In the genomic region with DNA sequence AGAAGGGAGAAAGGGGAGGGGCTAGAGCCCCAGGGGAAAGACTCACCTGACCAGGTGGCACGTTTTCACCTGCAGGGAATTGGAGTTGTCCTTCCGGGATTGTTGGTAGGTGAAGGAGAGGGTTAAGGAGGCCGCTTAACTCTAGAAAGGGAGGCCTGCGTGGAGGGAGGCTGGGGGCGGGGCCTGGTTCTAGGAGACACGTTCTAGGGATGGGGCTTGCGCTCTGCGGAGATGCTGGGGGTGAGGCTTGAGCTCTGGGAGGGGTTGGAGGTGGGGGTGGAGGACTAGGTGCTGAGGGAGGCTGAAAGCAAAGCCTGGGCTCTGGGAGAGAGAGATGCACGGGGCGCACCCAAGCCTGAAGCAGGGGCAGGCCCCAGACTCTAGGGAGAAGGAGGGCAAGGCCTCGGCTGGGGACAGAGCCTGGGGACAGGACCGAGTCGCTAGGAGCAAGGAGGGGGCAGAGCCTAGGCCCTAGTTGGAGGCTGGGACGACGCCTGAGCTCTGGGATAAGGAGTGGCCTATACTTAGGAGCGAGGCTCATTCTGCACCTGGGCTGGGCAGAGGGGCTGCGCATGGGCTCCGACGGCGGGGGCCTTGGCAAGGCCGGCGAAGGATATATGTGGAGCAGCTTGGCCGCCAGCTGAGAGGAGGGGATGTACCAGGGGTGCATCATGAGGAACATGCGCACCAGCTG, we compare ENCODE assay signal across 9 cellular contexts. TPM values are rescaled to one million over a fixed set of nuclear protein-coding genes. Genes with fewer than 3 reads are reported as not detected.
A peak's percentile ranks its signal among the peaks of the same experiment; 100 is the strongest.
DNase-seq lines count a peak whose midpoint lies in the region; ATAC-seq and TF ChIP-seq lines count a peak whose summit lies in the region.
"Had no signal": no experiment of that assay in that cellular context is flagged by ENCODE, and none has a peak within 500 bp of the region (broad histone marks: within the 10 kb centered on the region; RNA-seq: fewer than 3 reads in every experiment).

No MANE protein-coding gene starts in this region.

- H3K4me3 Mint-ChIP-seq in activated CD4-positive, alpha-beta T cell treated with anti-CD3 and anti-CD28 coated beads, Interleukin-2, amount 10 ng/mL, durations not matched to agents 24 days and 14 days: peak overlapping the region; percentile 72
- H3K4me3 Mint-ChIP-seq in activated CD8-positive, alpha-beta T cell treated with anti-CD3 and anti-CD28 coated beads for 36 hours: peak overlapping the region; percentile 62

- ATAC-seq in activated CD8-positive, alpha-beta T cell treated with anti-CD3 and anti-CD28 coated beads for 36 hours: no peak
- ATAC-seq in GM19397 (IDR thresholded peaks at IDR 0.05; ENCODE audit: unreplicated experiment) (no peak), HG03354 (IDR thresholded peaks at IDR 0.05; ENCODE audit: poor library complexity, severe bottlenecking, unreplicated experiment) (no peak), GM21515 (IDR thresholded peaks at IDR 0.05; ENCODE audit: unreplicated experiment) (no peak)

- H3K4me3 ChIP-seq in iPS-11a (ENCODE audit: low read depth, low read length): peak overlapping the region; percentile 51
- H3K4me3 ChIP-seq in stomach: peak overlapping the region; percentile 56 to 66 (median 59)

- no peaks in the 10 kb centered on the region for H3K27me3 Mint-ChIP-seq in activated CD4-positive, alpha-beta T cell treated with anti-CD3 and anti-CD28 coated beads, Interleukin-2, amount 10 ng/mL, durations not matched to agents 24 days and 14 days
- no peaks in the 10 kb centered on the region for H3K27me3 Mint-ChIP-seq in activated CD8-positive, alpha-beta T cell treated with anti-CD3 and anti-CD28 coated beads for 36 hours

- H3K36me3 ChIP-seq in stomach: peaks cover 0 to 31% (median 19%) of the 10 kb centered on the region in 4 donors

- CTCF ChIA-PET in activated CD8-positive, alpha-beta T cell treated with anti-CD3 and anti-CD28 coated beads for 36 hours (lab: Charles Lee): interaction anchor here (0.8 to 6.8 kb wide), 15 partner anchors 8 to 292 kb away, joined by 3 to 54 read pairs (median 5); no protein-coding TSS in a partner anchor

- peaks cover 23% of the 10 kb centered on the region for H3K36me3 Mint-ChIP-seq in activated CD4-positive, alpha-beta T cell treated with anti-CD3 and anti-CD28 coated beads, Interleukin-2, amount 10 ng/mL, durations not matched to agents 24 days and 14 days (ENCODE audit: low read depth)
- H3K36me3 Mint-ChIP-seq in activated CD8-positive, alpha-beta T cell treated with anti-CD3 and anti-CD28 coated beads for 36 hours (ENCODE audit: low read depth): no peaks in the 10 kb centered on the region

- H3K9me3 Mint-ChIP-seq in activated CD4-positive, alpha-beta T cell treated with anti-CD3 and anti-CD28 coated beads, Interleukin-2, amount 10 ng/mL, durations not matched to agents 24 days and 14 days: no peaks in the 10 kb centered on the region
- no peaks in the 10 kb centered on the region for H3K9me3 Mint-ChIP-seq in activated CD8-positive, alpha-beta T cell treated with anti-CD3 and anti-CD28 coated beads for 36 hours

- WGBS in stomach, 5 donors: 29 to 47% (median 35%) methylated on average over 21 to 24 of the region's 24 CpGs

- intact Hi-C loops in activated CD4-positive, alpha-beta T cell treated with anti-CD3 and anti-CD28 coated beads, Interleukin-2, amount 10 ng/mL, durations not matched to agents 24 days and 14 days (cut with micrococcal nuclease): loop anchor here (2.0 kb wide), 1 partner anchor 37 kb away; a partner anchor contains a TSS
- intact Hi-C loops in activated CD8-positive, alpha-beta T cell treated with anti-CD3 and anti-CD28 coated beads for 36 hours (cut with micrococcal nuclease): loop anchor here (10.0 kb wide), 1 partner anchor 57 kb away; no protein-coding TSS in a partner anchor
- intact Hi-C loops in stomach (cut with DNase I; ENCODE audit: low total_unique reads): no loop called here

- peaks cover 0 to 58% (median 50%) of the 10 kb centered on the region in 3 donors for H3K27me3 ChIP-seq in stomach

- POLR2A ChIA-PET in activated CD8-positive, alpha-beta T cell treated with anti-CD3 and anti-CD28 coated beads for 36 hours (lab: Charles Lee): interaction anchor here (0.8 to 16.1 kb wide), 2 partner anchors 26 to 424 kb away, joined by 3 to 331 read pairs; a partner anchor contains a TSS

- peaks cover 43 to 57% (median 50%) of the 10 kb centered on the region in 4 donors for H3K4me1 ChIP-seq in stomach

- TF ChIP-seq POLR2A in stomach (IDR thresholded peaks at IDR 0.05): no peak

- no peak for TF ChIP-seq CTCF in activated CD8-positive, alpha-beta T cell treated with anti-CD3 and anti-CD28 coated beads for 36 hours (IDR thresholded peaks at IDR 0.05)
- TF ChIP-seq CTCF in stomach (IDR thresholded peaks at IDR 0.05): no peak

- no peak for TF ChIP-seq EP300 in stomach (IDR thresholded peaks at IDR 0.05)

- H3K9me3 ChIP-seq in stomach: no peaks in the 10 kb centered on the region

- peaks cover 29% of the 10 kb centered on the region for H3K4me1 Mint-ChIP-seq in activated CD4-positive, alpha-beta T cell treated with anti-CD3 and anti-CD28 coated beads, Interleukin-2, amount 10 ng/mL, durations not matched to agents 24 days and 14 days
- peaks cover 24% of the 10 kb centered on the region for H3K4me1 Mint-ChIP-seq in activated CD8-positive, alpha-beta T cell treated with anti-CD3 and anti-CD28 coated beads for 36 hours (ENCODE audit: low read depth)

- peak overlapping the region in 3 of 5 donors; percentile 84 to 93 (median 92) for H3K27ac ChIP-seq in stomach

- DNase-seq in activated CD4-positive, alpha-beta T cell treated with anti-CD3 and anti-CD28 coated beads, Interleukin-2, amount 10 ng/mL, durations not matched to agents 24 days and 14 days: no peak
- DNase-seq in activated CD4-positive, alpha-beta T cell treated with anti-CD3 and anti-CD28 coated beads for 4 hours: no peak
- DNase-seq in activated CD8-positive, alpha-beta T cell treated with anti-CD3 and anti-CD28 coated beads for 36 hours: no peak
- no peak for DNase-seq in stomach
- DNase-seq: cerebellar nuclear complex had no signal

- no peak overlapping the region for H3K27ac Mint-ChIP-seq in activated CD4-positive, alpha-beta T cell treated with anti-CD3 and anti-CD28 coated beads, Interleukin-2, amount 10 ng/mL, durations not matched to agents 24 days and 14 days
- H3K27ac Mint-ChIP-seq in activated CD8-positive, alpha-beta T cell treated with anti-CD3 and anti-CD28 coated beads for 36 hours: no peak overlapping the region

RNA-seq across cellular contexts. Expression of a gene that starts 2.4 kb away (rescaled TPM):
- 13.4 and 14.5 TPM in 2 replicates for total RNA-seq in activated CD4-positive, alpha-beta T cell treated with anti-CD3 and anti-CD28 coated beads, Interleukin-2, amount 10 ng/mL, durations not matched to agents 24 days and 14 days
- 1 to 10 TPM; 7.8 to 8.2 TPM for total RNA-seq in activated CD8-positive, alpha-beta T cell treated with anti-CD3 and anti-CD28 coated beads for 36 hours
- total RNA-seq in stomach: 10 to 100 TPM in 3 of 5 donors, 1 to 10 TPM in 2; 5.3 to 60.8 (median 13.4) TPM
- polyA plus RNA-seq in stomach: 10 to 100 TPM in 1 of 3 donors, 1 to 10 TPM in 2; 7.2 to 20.6 (median 8.2) TPM

RNA-seq across cellular contexts. Expression of a gene that starts 18.2 kb away (rescaled TPM):
- total RNA-seq in activated CD4-positive, alpha-beta T cell treated with anti-CD3 and anti-CD28 coated beads, Interleukin-2, amount 10 ng/mL, durations not matched to agents 24 days and 14 days: 2.4 and 3.1 TPM in 2 replicates
- 1 to 10 TPM; 1.2 to 3.3 TPM for total RNA-seq in activated CD8-positive, alpha-beta T cell treated with anti-CD3 and anti-CD28 coated beads for 36 hours
- total RNA-seq in stomach: 1 to 10 TPM in 2 of 5 donors, under 1 TPM in 2, not detected in 1; 0.58 to 2.0 (median 1.4) TPM
- 1 to 10 TPM in 2 of 3 donors, under 1 TPM in 1; 0.37 to 3.5 (median 3.1) TPM for polyA plus RNA-seq in stomach

RNA-seq across cellular contexts. Expression of a gene that starts 18.5 kb away (rescaled TPM):
- total RNA-seq in activated CD4-positive, alpha-beta T cell treated with anti-CD3 and anti-CD28 coated beads, Interleukin-2, amount 10 ng/mL, durations not matched to agents 24 days and 14 days: 0.61 TPM in 1 of 2 replicates, not detected in the other
- total RNA-seq in activated CD8-positive, alpha-beta T cell treated with anti-CD3 and anti-CD28 coated beads for 36 hours: under 1 TPM; 0.07 to 0.22 TPM
- 10 to 100 TPM in 1 of 5 donors, under 1 TPM in 1, not detected in 3; 0.14 to 16.9 TPM for total RNA-seq in stomach
- polyA plus RNA-seq in stomach: 1 to 10 TPM in 1 of 3 donors, under 1 TPM in 1, not detected in 1; 0.93 to 1.4 TPM

RNA-seq across cellular contexts. Expression of a gene that starts 36.8 kb away (rescaled TPM):
- total RNA-seq in activated CD4-positive, alpha-beta T cell treated with anti-CD3 and anti-CD28 coated beads, Interleukin-2, amount 10 ng/mL, durations not matched to agents 24 days and 14 days: 522 and 525 TPM in 2 replicates
- 100 to 1,000 TPM; 325 to 342 TPM for total RNA-seq in activated CD8-positive, alpha-beta T cell treated with anti-CD3 and anti-CD28 coated beads for 36 hours
- total RNA-seq in stomach: 100 to 1,000 TPM; 235 to 341 (median 279) TPM
- 10 to 100 TPM; 57.5 to 72.1 (median 63.4) TPM for polyA plus RNA-seq in stomach
